ENCODE assay signal across 13 cellular contexts in the genomic region with DNA sequence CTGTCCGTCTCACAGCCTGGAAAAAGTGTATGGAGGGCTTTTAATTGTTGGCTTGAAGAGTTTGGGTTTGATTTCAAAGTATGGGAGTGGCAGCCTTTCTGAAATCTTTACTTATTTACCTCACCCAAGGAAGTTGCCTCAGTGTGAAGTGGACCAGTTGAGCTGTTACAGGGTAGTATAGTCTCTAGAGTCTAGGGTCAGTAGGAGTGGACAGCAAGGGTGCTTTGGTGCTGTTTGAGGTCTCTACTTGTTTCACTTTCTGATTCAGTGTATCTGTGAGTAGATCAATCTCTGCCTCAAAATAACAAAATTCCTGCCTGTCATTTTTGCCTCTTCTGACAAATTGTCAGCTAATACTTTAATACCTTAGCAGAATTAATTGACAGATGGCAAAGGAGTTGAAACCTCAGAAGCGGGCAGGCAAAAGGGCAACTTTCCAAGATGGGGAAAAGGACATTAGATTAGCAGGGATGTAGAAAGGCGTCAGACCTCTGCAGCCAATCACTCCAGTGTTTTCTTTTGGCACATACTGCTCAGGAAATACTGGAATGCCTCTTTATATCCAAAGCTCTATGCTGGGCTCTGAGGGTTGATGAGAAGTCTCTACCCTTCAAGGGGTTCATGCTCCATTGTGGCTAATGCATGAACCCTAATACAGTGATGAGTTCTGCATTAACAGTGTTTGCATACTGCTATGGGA. TPM values are rescaled to one million over a fixed set of nuclear protein-coding genes. Genes with fewer than 3 reads are reported as not detected.
DNase-seq lines count a peak whose midpoint lies in the region; ATAC-seq and TF ChIP-seq lines count a peak whose summit lies in the region.
"Had no signal": no experiment of that assay in that cellular context is flagged by ENCODE, and none has a peak within 500 bp of the region (broad histone marks: within the 10 kb centered on the region; RNA-seq: fewer than 3 reads in every experiment).

No MANE protein-coding gene starts in this region.

- no peaks in the 10 kb centered on the region for H3K9me2 ChIP-seq in Loucy (replicated peaks; ENCODE audit: low read depth, low read length)

- no peaks in the 10 kb centered on the region for H3F3A ChIP-seq in Loucy (ENCODE audit: low read depth)

- peak overlapping the region; percentile 54 for H3K4me3 ChIP-seq in Loucy (ENCODE audit: low read length, poor library complexity, severe bottlenecking)
- H3K4me3 ChIP-seq: cardiac muscle cell had no signal

- peaks cover 63% of the 10 kb centered on the region for H4K20me1 ChIP-seq in Loucy (ENCODE audit: insufficient read depth, low read length, poor library complexity, severe bottlenecking)

- peaks cover 59% of the 10 kb centered on the region for H3K4me1 ChIP-seq in Loucy (ENCODE audit: insufficient read depth, low read length, poor library complexity, severe bottlenecking)

- peak; percentile 53 to 62 (median 62) for ATAC-seq in natural killer cell
- no peak for ATAC-seq in HG02973 (IDR thresholded peaks at IDR 0.05; ENCODE audit: unreplicated experiment)
- no peak for ATAC-seq in GM19351 (IDR thresholded peaks at IDR 0.05; ENCODE audit: unreplicated experiment)

- H3K36me3 ChIP-seq in Loucy (ENCODE audit: insufficient read depth, low read length), result peaks cover 17% of the 10 kb centered on the region

- TF ChIP-seq CTCF in Loucy (conservative IDR thresholded peaks at IDR 0.05; ENCODE audit: low read length), result no peak
- TF ChIP-seq CTCF in endothelial cell (IDR thresholded peaks at IDR 0.05; ENCODE audit: unreplicated experiment), result no peak
- TF ChIP-seq CTCF in natural killer cell (IDR thresholded peaks at IDR 0.05), result no peak
- TF ChIP-seq CTCF in GM20000 (IDR thresholded peaks at IDR 0.05; ENCODE audit: extremely low read depth, missing control alignments), result no peak

- peaks cover 5% of the 10 kb centered on the region for H3K27me3 Mint-ChIP-seq in endothelial cell (ENCODE audit: unreplicated experiment)
- H3K27me3 Mint-ChIP-seq in natural killer cell (ENCODE audit: low read depth in 2 of 2), result no peaks in the 10 kb centered on the region

- intact Hi-C loops in natural killer cell (cut with micrococcal nuclease), result no loop called here

- H3K27me3 ChIP-seq in Loucy (ENCODE audit: insufficient read depth, low read length, poor library complexity, severe bottlenecking), result no peaks in the 10 kb centered on the region
- H3K27me3 ChIP-seq: cardiac muscle cell had no signal

- H3K36me3 Mint-ChIP-seq in endothelial cell (ENCODE audit: low read depth, unreplicated experiment), result peaks cover 6% of the 10 kb centered on the region
- H3K36me3 Mint-ChIP-seq in natural killer cell, result peaks cover 9% of the 10 kb centered on the region

- H3K9me3 Mint-ChIP-seq in endothelial cell (ENCODE audit: unreplicated experiment) (no peaks in the 10 kb centered on the region), natural killer cell (no peaks in the 10 kb centered on the region)

- no peak overlapping the region for H3K4me3 Mint-ChIP-seq in endothelial cell (ENCODE audit: unreplicated experiment)
- peak overlapping the region; percentile 45 for H3K4me3 Mint-ChIP-seq in natural killer cell

- H3K9ac ChIP-seq in Loucy (ENCODE audit: low read depth, low read length, poor library complexity, severe bottlenecking), result peak overlapping the region; percentile 55
- H3K9ac ChIP-seq: parathyroid adenoma had no signal

- no peaks in the 10 kb centered on the region for H3K9me3 ChIP-seq in Loucy (ENCODE audit: insufficient read depth, low read depth, low read length)

- DNase-seq in D341Med (ENCODE audit: low spot score) (peak; percentile 73), endothelial cell (ENCODE audit: low spot score) (no peak), natural killer cell (no peak), GM20000 (ENCODE audit: low spot score) (no peak)
- DNase-seq: DMS153; foreskin fibroblast; stimulated activated CD4-positive, alpha-beta T cell treated with anti-CD3 and anti-CD28 coated beads, Interleukin-2, amount 100 ng/mL, for 24 hours; stimulated activated naive CD4-positive, alpha-beta T cell treated with Interleukin-2 at 50 U/mL for 16 hours had no signal

- H2AFZ ChIP-seq in Loucy (ENCODE audit: low read length), result no peak overlapping the region
- H2AFZ ChIP-seq: parathyroid adenoma had no signal

- H3K4me2 ChIP-seq in Loucy (ENCODE audit: low read depth, low read length, poor library complexity, severe bottlenecking), result peak overlapping the region; percentile 91

- H3K79me2 ChIP-seq in Loucy (ENCODE audit: insufficient read depth, low read length), result peaks cover 96% of the 10 kb centered on the region

- H3K27ac Mint-ChIP-seq in endothelial cell (ENCODE audit: unreplicated experiment) (peak overlapping the region; percentile 17), natural killer cell (peak overlapping the region; percentile 44 to 67)

- peaks cover 21% of the 10 kb centered on the region for H3K4me1 Mint-ChIP-seq in endothelial cell (ENCODE audit: unreplicated experiment)
- H3K4me1 Mint-ChIP-seq in natural killer cell, result peaks cover 68 to 75% of the 10 kb centered on the region in 2 donors

RNA-seq across cellular contexts. Expression of gene RIOK3, which starts 5.9 kb away (rescaled TPM):
- total RNA-seq in endothelial cell (ENCODE audit: unreplicated experiment), result 69.7 TPM
- 100 to 1,000 TPM; 164 to 233 (median 182) TPM for total RNA-seq in natural killer cell

RNA-seq across cellular contexts. Expression of gene RMC1, which starts 44.3 kb away (rescaled TPM):
- total RNA-seq in endothelial cell (ENCODE audit: unreplicated experiment), result 11.7 TPM
- 10 to 100 TPM; 71.1 to 84.4 (median 77.2) TPM for total RNA-seq in natural killer cell

Comparison
In these comparisons a context has a peak if more than half of its experiments do, and no peak if none do; other contexts are left out.
1. ATAC-seq: peak in natural killer cell (3 of 3); none in HG02973 (single experiment) and GM19351 (single experiment).